15 cellular contexts compared by ENCODE assay signal in the genomic region with DNA sequence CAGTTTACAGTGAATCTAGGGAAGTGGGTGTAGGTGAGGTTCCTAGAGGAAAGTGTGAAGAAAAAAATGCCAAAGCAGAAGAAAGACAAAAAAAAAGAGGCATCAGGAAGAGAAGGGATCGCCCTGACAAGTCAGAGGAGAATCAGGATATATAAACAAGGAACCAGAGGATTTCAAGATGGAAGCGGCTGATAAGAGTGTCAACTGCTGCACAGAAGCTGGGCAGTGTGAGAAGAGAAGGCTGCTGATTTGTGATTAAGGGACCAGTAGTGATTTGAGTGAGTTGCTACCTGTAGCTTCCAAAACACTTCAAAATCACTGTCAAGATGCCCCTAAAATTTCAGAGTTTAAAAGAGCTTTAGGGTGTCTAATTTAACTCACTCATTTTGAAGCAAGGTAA.
"Had no signal": no experiment of that assay in that cellular context is flagged by ENCODE, and none has a peak within 500 bp of the region (broad histone marks: within the 10 kb centered on the region; RNA-seq: fewer than 3 reads in every experiment).

No MANE protein-coding gene starts in this region.

- H3K4me3 Mint-ChIP-seq: activated T-helper 1 cell treated with anti-CD3 and anti-CD28 coated beads, Interleukin-12 subunit alpha, Interleukin-12 subunit beta, Interleukin-2, Interleukin-4 antibody, amounts not matched to agents 30 ng/mL and 10 ng/mL and 1 ng/mL, durations not matched to agents 14 hours and 24 hours and 36 hours; mesothelial cell of epicardium; stimulated activated naive CD8-positive, alpha-beta T cell treated with anti-CD3 and anti-CD28 coated beads, Interleukin-15, amount 100 ng/mL, for 72 hours had no signal

- H2AFZ ChIP-seq: parathyroid adenoma had no signal

- H3K9ac ChIP-seq: parathyroid adenoma had no signal

- H3K9me3 Mint-ChIP-seq: mesothelial cell of epicardium; stimulated activated naive CD8-positive, alpha-beta T cell treated with anti-CD3 and anti-CD28 coated beads, Interleukin-15, amount 100 ng/mL, for 72 hours had no signal

- H3K27me3 ChIP-seq: sigmoid colon, spleen, testis, upper lobe of right lung had no signal

- H3K27me3 Mint-ChIP-seq: stimulated activated naive CD8-positive, alpha-beta T cell treated with anti-CD3 and anti-CD28 coated beads, Interleukin-15, amount 100 ng/mL, for 72 hours had no signal

- H3K4me3 ChIP-seq: sigmoid colon, spleen, testis, upper lobe of right lung had no signal

- H3K79me2 ChIP-seq: parathyroid adenoma had no signal

- H3K4me1 ChIP-seq: parathyroid adenoma, sigmoid colon, testis, upper lobe of right lung had no signal

- H3K27ac Mint-ChIP-seq: activated T-helper 1 cell treated with anti-CD3 and anti-CD28 coated beads, Interleukin-12 subunit alpha, Interleukin-12 subunit beta, Interleukin-2, Interleukin-4 antibody, amounts not matched to agents 30 ng/mL and 10 ng/mL and 1 ng/mL, durations not matched to agents 14 hours and 24 hours and 36 hours; mesothelial cell of epicardium; stimulated activated naive CD8-positive, alpha-beta T cell treated with anti-CD3 and anti-CD28 coated beads, Interleukin-15, amount 100 ng/mL, for 72 hours had no signal

- ATAC-seq: stimulated activated naive CD8-positive, alpha-beta T cell treated with anti-CD3 and anti-CD28 coated beads, Interleukin-15, amount 100 ng/mL, for 72 hours; upper lobe of right lung had no signal

- DNase-seq: activated CD4-positive, alpha-beta T cell treated with anti-CD3 and anti-CD28 coated beads, Interleukin-2, amount 50 U/mL, for 1 hour; activated CD8-positive, alpha-beta memory T cell treated with anti-CD3 and anti-CD28 coated beads for 24 hours; activated naive CD4-positive, alpha-beta T cell treated with Interleukin-2 at 50 U/mL for 16 hours; anterior cingulate cortex; cerebellar nuclear complex; effector CD8-positive, alpha-beta T cell; foreskin melanocyte; sigmoid colon; spleen; stimulated activated naive CD8-positive, alpha-beta T cell treated with anti-CD3 and anti-CD28 coated beads, Interleukin-15, amount 100 ng/mL, for 72 hours; testis; upper lobe of right lung had no signal

- H3K4me1 Mint-ChIP-seq: stimulated activated naive CD8-positive, alpha-beta T cell treated with anti-CD3 and anti-CD28 coated beads, Interleukin-15, amount 100 ng/mL, for 72 hours had no signal

- H3K27ac ChIP-seq: parathyroid adenoma, sigmoid colon, spleen, testis, upper lobe of right lung had no signal

- H3K9me3 ChIP-seq: sigmoid colon, testis, upper lobe of right lung had no signal
